ENCODE assay signal across 20 cellular contexts in the genomic region with DNA sequence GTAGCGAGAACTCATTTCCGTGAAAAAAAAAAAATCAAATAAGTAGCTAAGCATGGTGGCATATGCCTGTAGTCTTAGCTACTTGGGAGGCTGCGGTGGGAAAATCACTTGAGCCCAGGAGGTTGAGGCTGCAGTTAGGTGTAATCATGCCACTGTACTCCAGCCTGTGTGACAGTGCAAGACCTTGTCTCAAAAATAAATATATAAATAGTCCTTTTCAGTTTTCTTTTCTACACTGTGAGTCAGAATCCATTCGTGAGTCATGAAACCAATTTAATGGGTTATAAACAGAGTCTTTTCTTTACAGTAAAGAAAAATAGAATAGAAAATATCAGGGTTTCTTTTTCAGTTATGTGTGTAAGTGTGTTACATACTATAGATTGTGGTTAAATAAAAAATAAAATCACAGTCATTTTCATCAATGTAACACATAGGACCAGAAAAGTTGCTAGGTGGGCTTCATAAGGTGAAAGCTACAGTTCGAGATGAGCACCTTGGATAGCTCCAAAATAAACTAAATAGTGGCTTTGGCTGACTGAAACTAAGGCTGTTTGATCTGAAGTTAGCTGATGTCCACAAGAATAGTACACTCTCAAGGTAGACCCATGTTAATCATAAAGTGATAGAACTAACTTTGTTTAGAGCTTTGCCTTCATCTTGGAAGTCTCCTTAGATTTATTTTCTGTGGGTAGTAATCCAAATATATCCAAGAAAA.
"Had no signal": no experiment of that assay in that cellular context is flagged by ENCODE, and none has a peak within 500 bp of the region (broad histone marks: within the 10 kb centered on the region; RNA-seq: fewer than 3 reads in every experiment).

No MANE protein-coding gene starts in this region.

- ATAC-seq: naive thymus-derived CD8-positive, alpha-beta T cell; stimulated activated naive B cell treated with anti-CD40 and anti-IgM and Interleukin-4, amounts not matched to agents 10 μg/mL and 1 μg/mL and 100 μg/mL, for 72 hours; T-helper 17 cell had no signal

- H2AFZ ChIP-seq: parathyroid adenoma had no signal

- H3K79me2 ChIP-seq: parathyroid adenoma had no signal

- H3K27me3 ChIP-seq: tibial nerve, vagina had no signal

- H3K27ac Mint-ChIP-seq: activated CD4-positive, alpha-beta T cell treated with anti-CD3 and anti-CD28 coated beads, Interleukin-2, amount 10 ng/mL, durations not matched to agents 7 days and 5 days; activated naive CD4-positive, alpha-beta T cell treated with anti-CD3 and anti-CD28 coated beads, Interleukin-2, amount 50 U/mL, for 72 hours; brain; memory B cell; naive thymus-derived CD8-positive, alpha-beta T cell; stimulated activated naive B cell treated with anti-CD40 and anti-IgM and Interleukin-4, amounts not matched to agents 10 μg/mL and 1 μg/mL and 100 μg/mL, for 72 hours; T-helper 17 cell had no signal

- H3K27ac ChIP-seq: left ventricle myocardium inferior, parathyroid adenoma, tibial nerve, vagina had no signal

- H3K4me1 ChIP-seq: left ventricle myocardium inferior, tibial nerve, vagina had no signal

- H3K4me1 Mint-ChIP-seq: activated CD4-positive, alpha-beta T cell treated with anti-CD3 and anti-CD28 coated beads, Interleukin-2, amount 10 ng/mL, durations not matched to agents 7 days and 5 days; brain; memory B cell; naive thymus-derived CD8-positive, alpha-beta T cell; T-helper 17 cell had no signal

- H3K4me3 Mint-ChIP-seq: activated CD4-positive, alpha-beta T cell treated with anti-CD3 and anti-CD28 coated beads, Interleukin-2, amount 10 ng/mL, durations not matched to agents 7 days and 5 days; brain; memory B cell; naive thymus-derived CD8-positive, alpha-beta T cell; stimulated activated naive B cell treated with anti-CD40 and anti-IgM and Interleukin-4, amounts not matched to agents 10 μg/mL and 1 μg/mL and 100 μg/mL, for 72 hours; T-helper 17 cell had no signal

- H3K9ac ChIP-seq: parathyroid adenoma had no signal

- DNase-seq: activated CD4-positive, alpha-beta T cell treated with anti-CD3 and anti-CD28 coated beads, Interleukin-2, amount 10 ng/mL, durations not matched to agents 7 days and 5 days; activated effector memory CD4-positive, alpha-beta T cell treated with anti-CD3 and anti-CD28 coated beads, Interleukin-2, amount 50 U/mL, for 16 hours; amygdala; cortex of kidney; effector CD8-positive, alpha-beta T cell; foreskin fibroblast; glutamatergic neuron; hypothalamus; left ventricle myocardium inferior; naive thymus-derived CD8-positive, alpha-beta T cell; stimulated activated naive B cell treated with anti-CD40 and anti-IgM and Interleukin-4, amounts not matched to agents 10 μg/mL and 1 μg/mL and 100 μg/mL, for 72 hours; substantia nigra; T-helper 17 cell had no signal

- H3K4me3 ChIP-seq: left ventricle myocardium inferior, tibial nerve, vagina had no signal

- H3K9me3 ChIP-seq: vagina had no signal

- H3K36me3 ChIP-seq: left ventricle myocardium inferior, tibial nerve, vagina had no signal

- FAIRE-seq: endothelial cell of umbilical vein had no signal

- H3K27me3 Mint-ChIP-seq: brain; memory B cell; stimulated activated naive B cell treated with anti-CD40 and anti-IgM and Interleukin-4, amounts not matched to agents 10 μg/mL and 1 μg/mL and 100 μg/mL, for 72 hours had no signal
